In genomic region chr3:87737817-87738216, GRCh38 we compare ENCODE assay signal across 7 cellular contexts. TPM values are rescaled to one million over a fixed set of nuclear protein-coding genes. Genes with fewer than 3 reads are reported as not detected.
"Had no signal": no experiment of that assay in that cellular context is flagged by ENCODE, and none has a peak within 500 bp of the region (broad histone marks: within the 10 kb centered on the region; RNA-seq: fewer than 3 reads in every experiment).

No MANE protein-coding gene starts in this region.

RNA-seq across cellular contexts. Expression of gene HTR1F, which starts 54.7 kb away (rescaled TPM):
- total RNA-seq: dermis microvascular lymphatic vessel endothelial cell; endothelial cell of umbilical vein; esophagus mucosa; fibroblast of lung; mesothelial cell of epicardium; natural killer cell treated with Interleukin-12 subunit alpha and Interleukin-12 subunit beta and Interleukin-15 and Interleukin-18, amount 100 ng/mL, for 72 hours had no signal
- polyA plus RNA-seq: endothelial cell of umbilical vein, sigmoid colon had no signal
